In the genomic region with DNA sequence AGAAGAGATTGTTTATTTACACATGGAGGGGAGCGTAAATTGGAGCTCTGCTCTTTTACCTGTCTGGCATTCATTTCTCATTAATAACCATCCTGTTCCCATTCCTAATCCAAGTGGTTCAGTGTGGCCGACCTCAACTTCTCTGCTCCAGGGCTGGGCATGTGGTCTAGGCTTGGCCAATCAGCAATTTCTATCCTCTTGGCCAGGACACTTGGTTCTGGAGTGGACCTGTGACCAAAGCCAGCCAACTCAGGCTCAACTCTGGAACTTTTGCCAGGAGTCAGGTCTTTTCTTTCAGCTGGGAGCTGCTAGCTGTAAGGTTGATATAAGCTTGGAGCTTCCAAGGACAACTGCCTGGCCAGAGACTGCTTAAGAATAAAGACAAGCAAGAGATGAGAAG, we compare ENCODE assay signal across 17 cellular contexts. TPM values are rescaled to one million over a fixed set of nuclear protein-coding genes. Genes with fewer than 3 reads are reported as not detected.
A peak's percentile ranks its signal among the peaks of the same experiment; 100 is the strongest.
DNase-seq lines count a peak whose midpoint lies in the region; ATAC-seq and TF ChIP-seq lines count a peak whose summit lies in the region.
"Had no signal": no experiment of that assay in that cellular context is flagged by ENCODE, and none has a peak within 500 bp of the region (broad histone marks: within the 10 kb centered on the region; RNA-seq: fewer than 3 reads in every experiment).

No MANE protein-coding gene starts in this region.

- no peak for DNase-seq in Right ventricle myocardium superior
- DNase-seq in cardiac septum (ENCODE audit: low spot score): no peak
- DNase-seq in left ventricle myocardium superior: peak; percentile 48
- no peak for DNase-seq in trophoblast cell
- DNase-seq in thyroid gland: peak; percentile 47 to 76
- no peak for DNase-seq in RKO (ENCODE audit: low spot score)
- no peak for DNase-seq in activated CD4-positive, alpha-beta T cell treated with anti-CD3 and anti-CD28 coated beads, Interleukin-2, amount 50 U/mL, for 4 hours
- no peak for DNase-seq in NCI-H524 (lab: John Stamatoyannopoulos, UW)
- DNase-seq: 8988T; AML-193; Calu3; CD4-positive, CD25-positive, alpha-beta regulatory T cell; DMS 273 treated with DMSO at 0.1 percent for 48 hours; GM23248 had no signal

- no peak overlapping the region for H3K27ac ChIP-seq in trophoblast cell (ENCODE audit: low read depth, low read length)
- no peak overlapping the region for H3K27ac ChIP-seq in thyroid gland
- H3K27ac ChIP-seq: BLaER1, GM23248 had no signal

- H3K4ac ChIP-seq in trophoblast cell (ENCODE audit: low read depth, low read length): no peak overlapping the region

- H3K4me3 ChIP-seq in trophoblast cell (ENCODE audit: low read depth, low read length) (no peak overlapping the region), thyroid gland (replicated peaks in 1 of 3) (no peak overlapping the region)
- H3K4me3 ChIP-seq: BLaER1, GM23248, HAP-1 had no signal

- no peak overlapping the region for H2AFZ ChIP-seq in trophoblast cell (ENCODE audit: insufficient read depth, low read length, poor library complexity)
- H2AFZ ChIP-seq: GM23248 had no signal

- H3K4me2 ChIP-seq in trophoblast cell (ENCODE audit: low read length): no peak overlapping the region
- H3K4me2 ChIP-seq: BLaER1 had no signal

- TF ChIP-seq CTCF in thyroid gland (IDR thresholded peaks at IDR 0.05): no peak

- no peak overlapping the region for H2AK5ac ChIP-seq in trophoblast cell (ENCODE audit: low read length)

- H3K18ac ChIP-seq in trophoblast cell (ENCODE audit: low read length): no peak overlapping the region

- H2BK12ac ChIP-seq in trophoblast cell (ENCODE audit: low read length): peak overlapping the region; percentile 79

- no peak overlapping the region for H4K12ac ChIP-seq in trophoblast cell (ENCODE audit: low read depth, low read length)

- no peaks in the 10 kb centered on the region for H3K79me2 ChIP-seq in trophoblast cell (ENCODE audit: control insufficient read depth, insufficient read depth, low read length, poor library complexity)

- peak overlapping the region; percentile 71 for H4K91ac ChIP-seq in trophoblast cell (ENCODE audit: low read depth, low read length)

- TF ChIP-seq POLR2A in thyroid gland (IDR thresholded peaks at IDR 0.05): no peak

- no peak overlapping the region for H3K23ac ChIP-seq in trophoblast cell (ENCODE audit: low read length)

- H3K27me3 ChIP-seq in trophoblast cell (ENCODE audit: insufficient read depth, low read length): no peaks in the 10 kb centered on the region
- H3K27me3 ChIP-seq in thyroid gland: no peaks in the 10 kb centered on the region
- H3K27me3 ChIP-seq: BLaER1 had no signal

- H3K9ac ChIP-seq in trophoblast cell (ENCODE audit: low read length): no peak overlapping the region
- H3K9ac ChIP-seq: BLaER1, GM23248 had no signal

- H3K9me3 ChIP-seq in trophoblast cell (ENCODE audit: insufficient read depth, low read depth, low read length): no peaks in the 10 kb centered on the region
- H3K9me3 ChIP-seq in thyroid gland: no peaks in the 10 kb centered on the region
- H3K9me3 ChIP-seq: BLaER1, HAP-1 had no signal

- H4K8ac ChIP-seq in trophoblast cell (ENCODE audit: low read depth, low read length): no peak overlapping the region

- H2BK120ac ChIP-seq in trophoblast cell (ENCODE audit: insufficient read depth, low read length, poor library complexity): peak overlapping the region; percentile 53

- H3K79me1 ChIP-seq in trophoblast cell (ENCODE audit: low read length): peaks cover 21% of the 10 kb centered on the region

- H3K14ac ChIP-seq in trophoblast cell (ENCODE audit: low read length): peak overlapping the region; percentile 62

- intact Hi-C loops in Right ventricle myocardium superior (cut with DNase I): no loop called here
- intact Hi-C loops in cardiac septum (cut with DNase I): no loop called here
- intact Hi-C loops in left ventricle myocardium superior (cut with micrococcal nuclease): no loop called here
- intact Hi-C loops in thyroid gland (cut with DNase I): no loop called here

- no CpG with 5 or more reads among the region's 2 CpGs for WGBS in trophoblast cell (ENCODE audit: extremely low coverage, insufficient coverage, insufficient read length)
- 63 to 68% methylated on average over 2 of the region's 2 CpGs for WGBS in thyroid gland, 2 donors

- ATAC-seq in Right ventricle myocardium superior (ENCODE audit: poor library complexity) (peak; percentile 91), left ventricle myocardium superior (peak; percentile 86)
- ATAC-seq: HepG2 had no signal

- H2BK5ac ChIP-seq in trophoblast cell (ENCODE audit: low read depth, low read length, poor library complexity): no peak overlapping the region

- H3K36me3 ChIP-seq in trophoblast cell (ENCODE audit: control insufficient read depth in 1 of 2, insufficient read depth in 2 of 2, low read length in 2 of 2) (no peaks in the 10 kb centered on the region), thyroid gland (no peaks in the 10 kb centered on the region)
- H3K36me3 ChIP-seq: BLaER1, HAP-1 had no signal

- peaks cover 13 to 26% of the 10 kb centered on the region in 2 experiments for H3K4me1 ChIP-seq in trophoblast cell (ENCODE audit: control insufficient read depth in 1 of 2, insufficient read depth in 2 of 2, low read length in 2 of 2)
- peaks cover under 1 to 7% of the 10 kb centered on the region in 2 donors for H3K4me1 ChIP-seq in thyroid gland
- H3K4me1 ChIP-seq: HAP-1 had no signal

RNA-seq across cellular contexts. Expression of gene RASL11B, which starts 15.6 kb away (rescaled TPM):
- 5.4 TPM for total RNA-seq in Right ventricle myocardium superior
- 23.8 TPM for total RNA-seq in cardiac septum
- 4.1 TPM for total RNA-seq in left ventricle myocardium superior
- 19.2 and 20.7 TPM in 2 replicates for polyA plus RNA-seq in trophoblast cell (2013)
- total RNA-seq in thyroid gland: 1 to 10 TPM in 1 of 4 donors, under 1 TPM in 3; 0.45 to 3.6 (median 0.60) TPM
- total RNA-seq: GM23248 had no signal

Comparison
In these comparisons a context has a peak if more than half of its experiments do, and no peak if none do; other contexts are left out.
1. DNase-seq: peak in left ventricle myocardium superior (single experiment) and thyroid gland (2 of 2); none in Right ventricle myocardium superior (single experiment), cardiac septum (single experiment), trophoblast cell (0 of 2), RKO (single experiment), activated CD4-positive, alpha-beta T cell treated with anti-CD3 and anti-CD28 coated beads, Interleukin-2, amount 50 U/mL, for 4 hours (0 of 2) and NCI-H524 (0 of 2).